ENCODE assay signal across 1 cellular context in the genomic region with DNA sequence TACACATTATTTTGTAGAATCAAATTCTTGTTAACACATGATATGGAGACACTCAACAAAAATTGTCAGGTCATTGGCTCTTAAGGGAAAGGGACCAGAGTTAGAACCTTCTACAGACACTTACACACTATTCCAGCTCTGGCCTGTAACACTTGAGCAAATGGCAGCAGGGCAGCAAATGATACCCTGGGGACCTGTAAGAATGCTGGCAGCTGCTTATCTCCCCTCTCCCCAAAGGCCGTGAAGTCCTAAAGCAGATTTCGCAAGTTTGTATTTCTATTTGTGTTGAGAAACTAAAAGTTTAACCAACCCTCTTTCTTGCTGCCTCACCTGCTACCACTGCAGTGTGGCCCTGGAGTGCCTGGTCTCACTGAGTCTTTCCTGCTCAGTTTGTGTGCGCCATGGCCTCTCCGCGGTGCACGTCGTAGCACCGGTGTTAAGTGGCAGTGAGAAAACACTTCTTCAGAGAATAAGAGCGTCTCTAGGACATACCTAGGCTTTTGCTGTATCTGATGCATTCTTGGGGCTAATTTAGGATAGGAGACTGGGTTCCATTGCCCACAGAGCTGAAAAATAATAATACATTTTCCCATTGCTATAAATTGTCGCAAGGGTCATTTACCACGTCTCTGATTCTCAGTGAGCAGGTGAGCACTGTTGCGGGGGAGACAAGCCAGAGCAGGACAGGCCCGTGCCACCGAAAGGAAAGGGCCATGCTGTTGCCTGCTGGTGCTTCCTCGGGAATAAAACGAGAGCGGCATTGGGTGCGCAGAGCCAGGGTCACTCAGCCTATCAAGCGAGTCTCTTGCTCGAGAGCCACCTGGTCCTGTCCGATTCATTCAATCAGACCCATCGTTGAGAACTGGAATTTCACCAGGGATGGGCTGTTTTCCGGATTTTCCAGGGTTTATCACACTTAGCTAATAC.
TF ChIP-seq lines count a peak whose summit lies in the region.

No MANE protein-coding gene starts in this region.

TF ChIP-seq in WTC11, 78 proteins besides CTCF, POLR2A, EP300 and RAD21 (continued from another document):
- TF ChIP-seq, protein P1, sequence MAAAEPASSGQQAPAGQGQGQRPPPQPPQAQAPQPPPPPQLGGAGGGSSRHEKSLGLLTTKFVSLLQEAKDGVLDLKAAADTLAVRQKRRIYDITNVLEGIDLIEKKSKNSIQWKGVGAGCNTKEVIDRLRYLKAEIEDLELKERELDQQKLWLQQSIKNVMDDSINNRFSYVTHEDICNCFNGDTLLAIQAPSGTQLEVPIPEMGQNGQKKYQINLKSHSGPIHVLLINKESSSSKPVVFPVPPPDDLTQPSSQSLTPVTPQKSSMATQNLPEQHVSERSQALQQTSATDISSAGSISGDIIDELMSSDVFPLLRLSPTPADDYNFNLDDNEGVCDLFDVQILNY (CRISPR knock-in tag; IDR thresholded peaks at IDR 0.05) = no peak
